ENCODE assay signal across 1 cellular context in genomic region chr11:72816404-72816990, GRCh38.
TF ChIP-seq lines count a peak whose summit lies in the region.

No MANE protein-coding gene starts in this region.

TF ChIP-seq in IMR-90, 13 proteins besides CTCF, POLR2A, EP300 and RAD21:
- TF ChIP-seq RCOR1 (IDR thresholded peaks at IDR 0.05; ENCODE audit: insufficient replicate concordance, low read length) (no peak), CHD1 (IDR thresholded peaks at IDR 0.05; ENCODE audit: low read depth, low read length) (no peak), MXI1 (IDR thresholded peaks at IDR 0.05; ENCODE audit: borderline replicate concordance, low read depth, low read length) (no peak), RFX5 (IDR thresholded peaks at IDR 0.05; ENCODE audit: low read depth, low read length) (no peak), MAZ (IDR thresholded peaks at IDR 0.05; ENCODE audit: borderline replicate concordance, low read depth, low read length) (no peak), CEBPB (IDR thresholded peaks at IDR 0.05; ENCODE audit: low read depth, low read length) (no peak), FOS (IDR thresholded peaks at IDR 0.05; ENCODE audit: low read depth, low read length) (no peak), MAFK (IDR thresholded peaks at IDR 0.05; ENCODE audit: low read depth, low read length) (no peak), BHLHE40 (IDR thresholded peaks at IDR 0.05; ENCODE audit: low read depth, low read length) (no peak), ELK1 (IDR thresholded peaks at IDR 0.05; ENCODE audit: borderline replicate concordance, low read depth, low read length) (no peak), USF2 (IDR thresholded peaks at IDR 0.05; ENCODE audit: low read depth, low read length) (no peak), NFE2L2 (IDR thresholded peaks at IDR 0.05; ENCODE audit: low read depth, low read length) (no peak), SMC3 (IDR thresholded peaks at IDR 0.05; ENCODE audit: low read depth, low read length) (no peak)
